ENCODE assay signal across 11 cellular contexts in the genomic region with DNA sequence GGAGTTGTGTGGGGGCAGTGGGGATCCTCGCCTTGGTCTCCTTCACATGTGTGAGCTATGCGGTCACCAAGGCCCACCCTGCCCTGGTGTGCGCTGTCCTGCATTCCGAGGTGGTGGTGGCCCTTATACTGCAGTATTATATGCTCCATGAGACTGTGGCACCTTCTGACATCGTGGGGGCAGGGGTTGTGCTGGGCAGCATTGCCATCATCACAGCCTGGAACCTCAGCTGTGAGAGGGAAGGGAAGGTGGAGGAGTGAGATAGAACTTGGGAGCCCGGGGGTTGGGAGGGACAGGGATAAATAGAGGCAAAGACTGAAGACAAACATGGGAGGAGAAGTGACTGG. TPM values are rescaled to one million over a fixed set of nuclear protein-coding genes. Genes with fewer than 3 reads are reported as not detected.
A peak's percentile ranks its signal among the peaks of the same experiment; 100 is the strongest.
DNase-seq lines count a peak whose midpoint lies in the region; TF ChIP-seq lines count a peak whose summit lies in the region.
"Not testable (repeated sequence)": the region's sequence is repeated elsewhere in the genome, so short reads cannot be mapped to it uniquely, and the experiment has no call there.
"Had no signal": no experiment of that assay in that cellular context is flagged by ENCODE, and none has a peak within 500 bp of the region (broad histone marks: within the 10 kb centered on the region; RNA-seq: fewer than 3 reads in every experiment).

No MANE protein-coding gene starts in this region.

- H3K27me3 Mint-ChIP-seq in Caco-2 (ENCODE audit: insufficient read depth, unreplicated experiment); activated CD4-positive, alpha-beta memory T cell treated with anti-CD3 and anti-CD28 coated beads for 36 hours; progenitor cell of endocrine pancreas: not testable (repeated sequence)
- H3K27me3 Mint-ChIP-seq in brain: peaks cover 14% of the 10 kb centered on the region

- intact Hi-C loops in Caco-2 (cut with micrococcal nuclease; ENCODE audit: unreplicated experiment): loop anchor here (1.0 to 5.0 kb wide), 3 partner anchors 45 to 175 kb away; a partner anchor contains a TSS
- intact Hi-C loops in activated CD4-positive, alpha-beta memory T cell treated with anti-CD3 and anti-CD28 coated beads for 36 hours (cut with micrococcal nuclease): loop anchor here (1.0 to 5.0 kb wide), 3 partner anchors 130 to 243 kb away; a partner anchor contains a TSS
- intact Hi-C loops in tibial artery (cut with DNase I; ENCODE audit: low total_unique reads): not testable (repeated sequence)

- H3K27ac Mint-ChIP-seq in Caco-2 (ENCODE audit: unreplicated experiment) (peak overlapping the region; percentile 98), brain (peak overlapping the region; percentile 100), progenitor cell of endocrine pancreas (peak overlapping the region; percentile 100)
- peak overlapping the region; percentile 100 for H3K27ac Mint-ChIP-seq in activated CD4-positive, alpha-beta memory T cell treated with anti-CD3 and anti-CD28 coated beads for 36 hours

- not testable (repeated sequence) for H3K18ac ChIP-seq in mesendoderm (ENCODE audit: low read length)

- H3K27ac ChIP-seq in mesendoderm (ENCODE audit: low read depth, low read length): not testable (repeated sequence)
- peak overlapping the region; percentile 99 to 100 for H3K27ac ChIP-seq in tibial artery

- H3K79me2 ChIP-seq in Loucy (ENCODE audit: insufficient read depth, low read length): peaks cover 74% of the 10 kb centered on the region
- H3K79me2 ChIP-seq in mesendoderm (ENCODE audit: control insufficient read depth, insufficient read depth, low read length): peaks cover 33% of the 10 kb centered on the region

- H3K9me2 ChIP-seq in Loucy (replicated peaks; ENCODE audit: low read depth, low read length): not testable (repeated sequence)

- H4K8ac ChIP-seq in mesendoderm (ENCODE audit: low read depth, low read length): not testable (repeated sequence)

- not testable (repeated sequence) for H3K4ac ChIP-seq in mesendoderm (ENCODE audit: low read depth, low read length)

- POLR2A ChIA-PET in Caco-2 (lab: Charles Lee): not testable (repeated sequence)
- POLR2A ChIA-PET in activated CD4-positive, alpha-beta memory T cell treated with anti-CD3 and anti-CD28 coated beads for 36 hours (lab: Charles Lee): interaction anchor here (3.0 to 4.7 kb wide), 2 partner anchors 47 to 204 kb away, joined by 19 to 25 read pairs; a partner anchor contains a TSS

- H3K9me3 ChIP-seq in Caco-2; Loucy (ENCODE audit: insufficient read depth, low read depth, low read length); tibial artery: not testable (repeated sequence)

- peaks cover 42% of the 10 kb centered on the region for H4K20me1 ChIP-seq in Loucy (ENCODE audit: insufficient read depth, low read length, poor library complexity, severe bottlenecking)

- BruUV-seq in Caco-2 (replicated peaks; lab: Mats Ljungman, UMichigan): not testable (repeated sequence)

- H2BK5ac ChIP-seq in mesendoderm (ENCODE audit: low read length): not testable (repeated sequence)

- H3K36me3 ChIP-seq in Caco-2 (ENCODE audit: control insufficient read depth, insufficient read depth, low read length); Loucy (ENCODE audit: insufficient read depth, low read length); mesendoderm (ENCODE audit: control insufficient read depth, insufficient read depth, low read length); tibial artery: not testable (repeated sequence)

- CTCF ChIA-PET in Caco-2 (lab: Charles Lee): not testable (repeated sequence)
- CTCF ChIA-PET in activated CD4-positive, alpha-beta memory T cell treated with anti-CD3 and anti-CD28 coated beads for 36 hours (lab: Charles Lee): interaction anchor here (5.5 kb wide), 1 partner anchor 46 kb away, joined by 50 read pairs; a partner anchor contains a TSS

- H3K27me3 ChIP-seq in Caco-2 (replicated peaks; ENCODE audit: control insufficient read depth, insufficient read depth, low read length); Loucy (ENCODE audit: insufficient read depth, low read length, poor library complexity, severe bottlenecking); mesendoderm (ENCODE audit: insufficient read depth, low read length, poor library complexity); tibial artery: not testable (repeated sequence)

- H3K4me3 ChIP-seq in Caco-2 (ENCODE audit: low read depth, low read length): peak overlapping the region; percentile 71
- H3K4me3 ChIP-seq in Loucy (ENCODE audit: low read length, poor library complexity, severe bottlenecking): peak overlapping the region; percentile 91
- H3K4me3 ChIP-seq in fibroblast of mammary gland (ENCODE audit: control insufficient read depth, low read depth, low read length): peak overlapping the region; percentile 72
- H3K4me3 ChIP-seq in mesendoderm (ENCODE audit: low read length): not testable (repeated sequence)
- peak overlapping the region; percentile 63 to 69 for H3K4me3 ChIP-seq in tibial artery

- H3K36me3 Mint-ChIP-seq in Caco-2 (ENCODE audit: insufficient read depth, unreplicated experiment) (peaks cover 49% of the 10 kb centered on the region), brain (peaks cover 28% of the 10 kb centered on the region)
- H3K36me3 Mint-ChIP-seq in activated CD4-positive, alpha-beta memory T cell treated with anti-CD3 and anti-CD28 coated beads for 36 hours: peaks cover 26% of the 10 kb centered on the region
- not testable (repeated sequence) for H3K36me3 Mint-ChIP-seq in progenitor cell of endocrine pancreas (ENCODE audit: insufficient read depth)

- H3K56ac ChIP-seq in mesendoderm (ENCODE audit: low read length): peak overlapping the region; percentile 97

- peaks cover 14% of the 10 kb centered on the region for H3K4me1 ChIP-seq in Caco-2
- peaks cover 42% of the 10 kb centered on the region for H3K4me1 ChIP-seq in Loucy (ENCODE audit: insufficient read depth, low read length, poor library complexity, severe bottlenecking)
- not testable (repeated sequence) for H3K4me1 ChIP-seq in mesendoderm (ENCODE audit: control insufficient read depth, low read depth, low read length)
- peaks cover 0 to 57% (median 43%) of the 10 kb centered on the region in 4 donors for H3K4me1 ChIP-seq in tibial artery

- peak overlapping the region; percentile 96 for H3K9ac ChIP-seq in Loucy (ENCODE audit: low read depth, low read length, poor library complexity, severe bottlenecking)
- H3K9ac ChIP-seq in mesendoderm (ENCODE audit: low read length): peak overlapping the region; percentile 94

- H3K4me2 ChIP-seq in Loucy (ENCODE audit: low read depth, low read length, poor library complexity, severe bottlenecking): peak overlapping the region; percentile 76
- H3K4me2 ChIP-seq in mesendoderm (ENCODE audit: low read length): not testable (repeated sequence)

- not testable (repeated sequence) for TF ChIP-seq CTCF in Caco-2 (IDR thresholded peaks at IDR 0.05; ENCODE audit: insufficient read depth in 1 of 2, low read depth in 1 of 2, low read length in 1 of 2, severe bottlenecking in 1 of 2, unreplicated experiment in 1 of 2); Loucy (conservative IDR thresholded peaks at IDR 0.05; ENCODE audit: low read length); brain (conservative IDR thresholded peaks at IDR 0.05); fibroblast of mammary gland (conservative IDR thresholded peaks at IDR 0.05; ENCODE audit: control insufficient read depth, insufficient read depth, low read depth, low read length); progenitor cell of endocrine pancreas (IDR thresholded peaks at IDR 0.05; ENCODE audit: unreplicated experiment); tibial artery (IDR thresholded peaks at IDR 0.05)

- H2AK5ac ChIP-seq in mesendoderm (ENCODE audit: low read length): not testable (repeated sequence)

- no CpG with 5 or more reads among the region's 6 CpGs for WGBS in mesendoderm (ENCODE audit: extremely low coverage, insufficient coverage, low lambda C conversion rate)

- not testable (repeated sequence) for H2AFZ ChIP-seq in Loucy (ENCODE audit: low read length)

- not testable (repeated sequence) for H3K9me3 Mint-ChIP-seq in Caco-2 (ENCODE audit: unreplicated experiment); activated CD4-positive, alpha-beta memory T cell treated with anti-CD3 and anti-CD28 coated beads for 36 hours; brain; progenitor cell of endocrine pancreas (ENCODE audit: low read depth)

- H2BK15ac ChIP-seq in mesendoderm (replicated peaks; ENCODE audit: low read depth): not testable (repeated sequence)

- not testable (repeated sequence) for H3K23ac ChIP-seq in mesendoderm (ENCODE audit: low read length)

- peak overlapping the region; percentile 97 for H3K4me3 Mint-ChIP-seq in Caco-2 (ENCODE audit: unreplicated experiment)
- H3K4me3 Mint-ChIP-seq in activated CD4-positive, alpha-beta memory T cell treated with anti-CD3 and anti-CD28 coated beads for 36 hours: peak overlapping the region; percentile 98
- H3K4me3 Mint-ChIP-seq in brain: peak overlapping the region; percentile 95 to 100 (median 98)
- H3K4me3 Mint-ChIP-seq in progenitor cell of endocrine pancreas (ENCODE audit: low read depth): peak overlapping the region; percentile 97

- not testable (repeated sequence) for H4K5ac ChIP-seq in mesendoderm (ENCODE audit: low read length)

- not testable (repeated sequence) for H3F3A ChIP-seq in Loucy (ENCODE audit: low read depth)

- H2BK120ac ChIP-seq in mesendoderm (ENCODE audit: low read depth, low read length): not testable (repeated sequence)

- DNase-seq in Caco-2; activated CD4-positive, alpha-beta memory T cell treated with anti-CD3 and anti-CD28 coated beads for 36 hours; fibroblast of mammary gland (ENCODE audit: low read depth); mesendoderm; progenitor cell of endocrine pancreas (ENCODE audit: low spot score, unreplicated experiment); tibial artery: not testable (repeated sequence)

- H3K79me1 ChIP-seq in mesendoderm (ENCODE audit: low read length): peaks cover 13% of the 10 kb centered on the region

- H3K4me1 Mint-ChIP-seq in Caco-2 (ENCODE audit: low read depth, unreplicated experiment): peaks cover 35% of the 10 kb centered on the region
- peaks cover 66% of the 10 kb centered on the region for H3K4me1 Mint-ChIP-seq in activated CD4-positive, alpha-beta memory T cell treated with anti-CD3 and anti-CD28 coated beads for 36 hours (ENCODE audit: low read depth)
- H3K4me1 Mint-ChIP-seq in brain: peaks cover 81% of the 10 kb centered on the region
- peaks cover 58% of the 10 kb centered on the region for H3K4me1 Mint-ChIP-seq in progenitor cell of endocrine pancreas (ENCODE audit: low read depth)

RNA-seq across cellular contexts. Expression of a gene that starts 1.5 kb away (rescaled TPM):
- total RNA-seq in Caco-2 (2022): 69.8 and 72.1 TPM in 2 replicates
- 100 to 1,000 TPM; 180 to 187 TPM for total RNA-seq in activated CD4-positive, alpha-beta memory T cell treated with anti-CD3 and anti-CD28 coated beads for 36 hours
- polyA plus RNA-seq in brain (ENCODE audit: insufficient read depth, low read depth, low replicate concordance): 107 TPM
- polyA plus RNA-seq in mesendoderm (2013, experiment 1 of 2): 53.5 TPM
- 51.7 TPM for polyA plus RNA-seq in mesendoderm (2013, experiment 2 of 2)
- 195 and 210 TPM in 2 replicates for total RNA-seq in progenitor cell of endocrine pancreas

RNA-seq across cellular contexts. Expression of a gene that starts 1.5 kb away (rescaled TPM):
- not detected in 2 replicates for total RNA-seq in Caco-2 (2022)
- not detected for total RNA-seq in activated CD4-positive, alpha-beta memory T cell treated with anti-CD3 and anti-CD28 coated beads for 36 hours
- not detected for polyA plus RNA-seq in brain (ENCODE audit: insufficient read depth, low read depth, low replicate concordance)
- not detected for polyA plus RNA-seq in mesendoderm (2013, experiment 1 of 2)
- not detected for polyA plus RNA-seq in mesendoderm (2013, experiment 2 of 2)
- total RNA-seq in progenitor cell of endocrine pancreas: not detected in 2 replicates
- total RNA-seq: esophagus mucosa, kidney epithelial cell, sciatic nerve had no signal

RNA-seq across cellular contexts. Expression of a gene that starts 3.3 kb away (rescaled TPM):
- total RNA-seq in Caco-2 (2022) (15.5 and 16.5 TPM in 2 replicates), progenitor cell of endocrine pancreas (26.8 and 28.4 TPM in 2 replicates)
- 10 to 100 TPM; 16.5 to 16.7 TPM for total RNA-seq in activated CD4-positive, alpha-beta memory T cell treated with anti-CD3 and anti-CD28 coated beads for 36 hours
- 60.4 TPM for polyA plus RNA-seq in brain (ENCODE audit: insufficient read depth, low read depth, low replicate concordance)
- polyA plus RNA-seq in mesendoderm (2013, experiment 1 of 2): 5.3 TPM
- 5.4 TPM for polyA plus RNA-seq in mesendoderm (2013, experiment 2 of 2)

RNA-seq across cellular contexts. Expression of a gene that starts 37.9 kb away (rescaled TPM):
- total RNA-seq in Caco-2 (2022) (1.7 and 2.6 TPM in 2 replicates), progenitor cell of endocrine pancreas (17.2 and 19.1 TPM in 2 replicates)
- total RNA-seq in activated CD4-positive, alpha-beta memory T cell treated with anti-CD3 and anti-CD28 coated beads for 36 hours: 1 to 10 TPM; 7.7 to 8.5 TPM
- polyA plus RNA-seq in brain (ENCODE audit: insufficient read depth, low read depth, low replicate concordance): 17.7 TPM
- 7.0 TPM for polyA plus RNA-seq in mesendoderm (2013, experiment 1 of 2)
- polyA plus RNA-seq in mesendoderm (2013, experiment 2 of 2): 7.2 TPM

RNA-seq across cellular contexts. Expression of a gene that starts 43.4 kb away (rescaled TPM):
- 0.91 and 1.3 TPM in 2 replicates for total RNA-seq in Caco-2 (2022)
- 1 to 10 TPM; 1.0 to 2.1 TPM for total RNA-seq in activated CD4-positive, alpha-beta memory T cell treated with anti-CD3 and anti-CD28 coated beads for 36 hours
- 6.6 TPM for polyA plus RNA-seq in brain (ENCODE audit: insufficient read depth, low read depth, low replicate concordance)
- polyA plus RNA-seq in mesendoderm (2013, experiment 1 of 2): 3.8 TPM
- 3.7 TPM for polyA plus RNA-seq in mesendoderm (2013, experiment 2 of 2)
- total RNA-seq in progenitor cell of endocrine pancreas: 4.5 and 5.1 TPM in 2 replicates
